20 cellular contexts compared by ENCODE assay signal in the genomic region with DNA sequence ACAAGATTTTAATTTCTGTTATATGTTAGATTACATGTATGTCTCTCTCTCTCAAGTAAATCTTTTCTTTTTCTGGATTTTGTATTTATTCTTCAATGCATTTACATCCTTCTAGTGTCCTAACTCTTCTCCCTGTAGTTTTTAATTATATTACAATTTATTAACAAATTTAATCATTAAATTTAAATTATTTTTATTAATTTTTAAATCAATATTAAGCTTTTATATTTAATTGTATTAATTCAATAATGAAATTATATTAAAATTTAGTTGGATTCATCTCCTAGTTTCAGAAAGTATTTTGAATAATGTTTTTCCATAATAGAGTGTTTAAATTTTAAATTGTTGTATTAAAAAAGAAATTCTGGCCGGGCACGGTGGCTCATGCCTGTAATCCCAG. TPM values are rescaled to one million over a fixed set of nuclear protein-coding genes. Genes with fewer than 3 reads are reported as not detected.
A peak's percentile ranks its signal among the peaks of the same experiment; 100 is the strongest.
DNase-seq lines count a peak whose midpoint lies in the region; ATAC-seq, FAIRE-seq and TF ChIP-seq lines count a peak whose summit lies in the region.
"Had no signal": no experiment of that assay in that cellular context is flagged by ENCODE, and none has a peak within 500 bp of the region (broad histone marks: within the 10 kb centered on the region; RNA-seq: fewer than 3 reads in every experiment).

No MANE protein-coding gene starts in this region.

- FAIRE-seq in G401.6 (lab: Jason Lieb, UNC) (peak; percentile 93), frontal cortex (lab: Jason Lieb, UNC) (peak; percentile 97), small intestine (lab: Jason Lieb, UNC) (peak; percentile 53)
- FAIRE-seq: GM12891, GM18507, H1 had no signal

- H3K27me3 ChIP-seq in small intestine (ENCODE audit: control insufficient read depth in 2 of 2, insufficient read depth in 2 of 2, low read length in 2 of 2): no peaks in the 10 kb centered on the region

- H3K27ac Mint-ChIP-seq in WTC11: no peak overlapping the region
- H3K27ac Mint-ChIP-seq: H9 had no signal

- peaks cover 3% of the 10 kb centered on the region; the same call in 1 of the 2 replicates for H3K4me1 Mint-ChIP-seq in WTC11
- H3K4me1 Mint-ChIP-seq: CD4-positive, alpha-beta memory T cell had no signal

- no peaks in the 10 kb centered on the region for H3K9me3 Mint-ChIP-seq in WTC11
- H3K9me3 Mint-ChIP-seq: CD4-positive, alpha-beta memory T cell; H9 had no signal

- 95 to 98% (median 96%) methylated on average over 2 of the region's 2 CpGs for WGBS in small intestine, 3 donors

- H3K4me3 ChIP-seq in small intestine (ENCODE audit: low read depth in 1 of 2, low read length in 2 of 2): no peak overlapping the region
- H3K4me3 ChIP-seq: GM23248 had no signal

- no peaks in the 10 kb centered on the region for H3K9me3 ChIP-seq in small intestine (ENCODE audit: control insufficient read depth, low read depth)
- H3K9me3 ChIP-seq: Caco-2 had no signal

- no peaks in the 10 kb centered on the region; the same call in 1 of the 2 replicates for H3K36me3 Mint-ChIP-seq in WTC11
- H3K36me3 Mint-ChIP-seq: CD4-positive, alpha-beta memory T cell had no signal

- CTCF ChIA-PET in WTC11 (lab: Charles Lee): no interaction called here

- POLR2A ChIA-PET in WTC11 (lab: Charles Lee): no interaction called here

- no peak overlapping the region for H3K27ac ChIP-seq in small intestine (ENCODE audit: low read depth in 1 of 2, low read length in 1 of 2)
- H3K27ac ChIP-seq: GM23248 had no signal

- H3K36me3 ChIP-seq in small intestine (ENCODE audit: control insufficient read depth in 2 of 2, insufficient read depth in 2 of 2, low read length in 2 of 2): no peaks in the 10 kb centered on the region

- ATAC-seq in WTC11 (no peak), HG03354 (IDR thresholded peaks at IDR 0.05; ENCODE audit: poor library complexity, severe bottlenecking, unreplicated experiment) (no peak)
- no peak for ATAC-seq in activated CD4-positive, CD25-positive, alpha-beta regulatory T cell treated with anti-CD3 and anti-CD28 coated beads, Interleukin-2, amount 50 U/mL, for 24 hours
- ATAC-seq: HCT116 had no signal

- H3K27me3 Mint-ChIP-seq in WTC11 (ENCODE audit: low read depth): no peaks in the 10 kb centered on the region

- H3K4me3 Mint-ChIP-seq in WTC11: no peak overlapping the region
- H3K4me3 Mint-ChIP-seq: CD4-positive, alpha-beta memory T cell; H9 had no signal

- DNase-seq in WTC11 (ENCODE audit: low spot score) (no peak), frontal cortex (ENCODE audit: low spot score in 2 of 2) (no peak), small intestine (no peak), hepatic stellate cell (ENCODE audit: low spot score) (no peak)
- DNase-seq: 8988T; C1 segment of cervical spinal cord; Caco-2; CD4-positive, alpha-beta memory T cell; DMS153; DND-41; GF-D8; GM23248; H9 had no signal

- TF ChIP-seq CTCF in WTC11 (IDR thresholded peaks at IDR 0.05): no peak

- no peaks in the 10 kb centered on the region for H3K4me1 ChIP-seq in small intestine (ENCODE audit: control insufficient read depth in 2 of 2, insufficient read depth in 1 of 2, low read depth in 1 of 2, low read length in 1 of 2)
- H3K4me1 ChIP-seq: Caco-2 had no signal

TF ChIP-seq in WTC11, 78 proteins besides CTCF, POLR2A, EP300 and RAD21:
- TF ChIP-seq GTF2I (CRISPR knock-in tag; conservative IDR thresholded peaks at IDR 0.05) (no peak), HMGA2 (CRISPR knock-in tag; IDR thresholded peaks at IDR 0.05) (peak; percentile 96)

RNA-seq across cellular contexts. Expression of a gene that starts 29.8 kb away (rescaled TPM):
- total RNA-seq in WTC11 (2021): 22.3 to 35.6 TPM (median 31.9 TPM) in 3 replicates
- 29.3 TPM for total RNA-seq in frontal cortex
- 1 to 10 TPM in 2 of 3 donors, not detected in 1; 2.2 to 2.4 TPM for polyA plus RNA-seq in small intestine
- total RNA-seq: Caco-2 had no signal

RNA-seq across cellular contexts. Expression of a gene that starts 43.5 kb away (rescaled TPM):
- total RNA-seq in WTC11 (2021) (38.9 to 44.5 TPM (median 43.2 TPM) in 3 replicates), frontal cortex (58.7 TPM)
- 10 to 100 TPM in 2 of 3 donors, 1 to 10 TPM in 1; 9.4 to 26.7 (median 18.9) TPM for polyA plus RNA-seq in small intestine
